Comparison of ENCODE assay signal across 11 cellular contexts in genomic region chr5:10756539-10756938, GRCh38. TPM values are rescaled to one million over a fixed set of nuclear protein-coding genes. Genes with fewer than 3 reads are reported as not detected.
A peak's percentile ranks its signal among the peaks of the same experiment; 100 is the strongest.
DNase-seq lines count a peak whose midpoint lies in the region; ATAC-seq, FAIRE-seq and TF ChIP-seq lines count a peak whose summit lies in the region.
"Had no signal": no experiment of that assay in that cellular context is flagged by ENCODE, and none has a peak within 500 bp of the region (broad histone marks: within the 10 kb centered on the region; RNA-seq: fewer than 3 reads in every experiment).

No MANE protein-coding gene starts in this region.

- peak; percentile 47 for FAIRE-seq in astrocyte (lab: Jason Lieb, UNC)

- H3K27ac ChIP-seq in astrocyte (ENCODE audit: low read depth, low read length), result peak overlapping the region; percentile 25
- H3K27ac ChIP-seq: lower lobe of right lung had no signal

- DNase-seq in activated T-cell treated with anti-CD3 and anti-CD28 coated beads, Interleukin-2, amount 50 U/mL, for 24 hours, result no peak
- no peak for DNase-seq in activated T-cell treated with anti-CD3 and anti-CD28 coated beads for 4 hours
- DNase-seq in astrocyte (ENCODE audit: low read depth), result peak; percentile 88
- DNase-seq in GM13976 (ENCODE audit: low spot score), result no peak
- no peak for DNase-seq in central memory CD4-positive, alpha-beta T cell
- no peak for DNase-seq in SW480 (ENCODE audit: low spot score)
- DNase-seq: activated CD4-positive, alpha-beta T cell treated with anti-CD3 and anti-CD28 coated beads, Interleukin-2, amount 10 ng/mL, durations not matched to agents 24 days and 14 days; BE2C; lower lobe of right lung had no signal

- H3K36me3 Mint-ChIP-seq in activated T-cell treated with anti-CD3 and anti-CD28 coated beads, Interleukin-2, amount 50 U/mL, for 24 hours (ENCODE audit: low read depth), result peaks cover 74% of the 10 kb centered on the region
- H3K36me3 Mint-ChIP-seq in astrocyte (ENCODE audit: low read depth, unreplicated experiment), result peaks cover 27% of the 10 kb centered on the region
- peaks cover 49% of the 10 kb centered on the region for H3K36me3 Mint-ChIP-seq in stimulated activated memory B cell treated with anti-CD40 and anti-IgM and Interleukin-4, amounts not matched to agents 10 μg/mL and 1 μg/mL and 100 μg/mL, for 72 hours

- ATAC-seq in HG02759 (IDR thresholded peaks at IDR 0.05; ENCODE audit: unreplicated experiment), result peak; percentile 26
- no peak for ATAC-seq in stimulated activated memory B cell treated with anti-CD40 and anti-IgM and Interleukin-4, amounts not matched to agents 10 μg/mL and 1 μg/mL and 100 μg/mL, for 72 hours
- ATAC-seq: lower lobe of right lung had no signal

- H3K79me2 ChIP-seq in astrocyte (ENCODE audit: insufficient read depth, low read length), result peaks cover 92% of the 10 kb centered on the region

- H3K36me3 ChIP-seq in astrocyte (ENCODE audit: insufficient read depth, low read length), result peaks cover 8% of the 10 kb centered on the region
- H3K36me3 ChIP-seq: BE2C had no signal

- H3K27ac Mint-ChIP-seq in activated T-cell treated with anti-CD3 and anti-CD28 coated beads, Interleukin-2, amount 50 U/mL, for 24 hours, result peak overlapping the region; percentile 74
- H3K27ac Mint-ChIP-seq in astrocyte (ENCODE audit: unreplicated experiment), result no peak overlapping the region
- H3K27ac Mint-ChIP-seq in stimulated activated memory B cell treated with anti-CD40 and anti-IgM and Interleukin-4, amounts not matched to agents 10 μg/mL and 1 μg/mL and 100 μg/mL, for 72 hours, result peak overlapping the region; percentile 51
- H3K27ac Mint-ChIP-seq: activated CD4-positive, alpha-beta T cell treated with anti-CD3 and anti-CD28 coated beads, Interleukin-2, amount 10 ng/mL, durations not matched to agents 24 days and 14 days had no signal

- H3K4me3 Mint-ChIP-seq in activated T-cell treated with anti-CD3 and anti-CD28 coated beads, Interleukin-2, amount 50 U/mL, for 24 hours, result no peak overlapping the region
- peak overlapping the region; percentile 16 for H3K4me3 Mint-ChIP-seq in astrocyte (ENCODE audit: unreplicated experiment)
- H3K4me3 Mint-ChIP-seq in stimulated activated memory B cell treated with anti-CD40 and anti-IgM and Interleukin-4, amounts not matched to agents 10 μg/mL and 1 μg/mL and 100 μg/mL, for 72 hours, result no peak overlapping the region
- H3K4me3 Mint-ChIP-seq: activated CD4-positive, alpha-beta T cell treated with anti-CD3 and anti-CD28 coated beads, Interleukin-2, amount 10 ng/mL, durations not matched to agents 24 days and 14 days had no signal

- peaks cover 29% of the 10 kb centered on the region for H3K4me1 ChIP-seq in astrocyte (ENCODE audit: insufficient read depth, low read length)

- no peaks in the 10 kb centered on the region for H3K9me3 Mint-ChIP-seq in activated T-cell treated with anti-CD3 and anti-CD28 coated beads, Interleukin-2, amount 50 U/mL, for 24 hours
- H3K9me3 Mint-ChIP-seq in astrocyte (ENCODE audit: unreplicated experiment), result no peaks in the 10 kb centered on the region
- H3K9me3 Mint-ChIP-seq in stimulated activated memory B cell treated with anti-CD40 and anti-IgM and Interleukin-4, amounts not matched to agents 10 μg/mL and 1 μg/mL and 100 μg/mL, for 72 hours, result no peaks in the 10 kb centered on the region
- H3K9me3 Mint-ChIP-seq: activated CD4-positive, alpha-beta T cell treated with anti-CD3 and anti-CD28 coated beads, Interleukin-2, amount 10 ng/mL, durations not matched to agents 24 days and 14 days had no signal

- H4K20me1 ChIP-seq in astrocyte (ENCODE audit: insufficient read depth, low read length), result peaks cover 78% of the 10 kb centered on the region

- peaks cover 54% of the 10 kb centered on the region for H3K4me1 Mint-ChIP-seq in activated T-cell treated with anti-CD3 and anti-CD28 coated beads, Interleukin-2, amount 50 U/mL, for 24 hours (ENCODE audit: low read depth)
- H3K4me1 Mint-ChIP-seq in astrocyte (ENCODE audit: low read depth, unreplicated experiment), result peaks cover 31% of the 10 kb centered on the region
- peaks cover 73% of the 10 kb centered on the region for H3K4me1 Mint-ChIP-seq in stimulated activated memory B cell treated with anti-CD40 and anti-IgM and Interleukin-4, amounts not matched to agents 10 μg/mL and 1 μg/mL and 100 μg/mL, for 72 hours

- in situ Hi-C loops in GM13976 (cut with MboI; ENCODE audit: low sequenced_read_pairs, unreplicated experiment), result no loop called here

- TF ChIP-seq CTCF in astrocyte (IDR thresholded peaks at IDR 0.05; ENCODE audit: insufficient read depth, low read depth, low read length) (no peak), GM13976 (IDR thresholded peaks at IDR 0.05; ENCODE audit: borderline replicate concordance, control extremely low read depth, extremely low read depth, insufficient read depth, missing control alignments) (no peak)

- H3K4me2 ChIP-seq in astrocyte (ENCODE audit: low read length), result peak overlapping the region; percentile 91

- H3K9me3 ChIP-seq in astrocyte (ENCODE audit: insufficient read depth, low read depth, low read length), result no peaks in the 10 kb centered on the region
- H3K9me3 ChIP-seq: BE2C, lower lobe of right lung had no signal

- no peak overlapping the region for H2AFZ ChIP-seq in astrocyte (ENCODE audit: low read depth, low read length)

- H3K27me3 Mint-ChIP-seq in activated T-cell treated with anti-CD3 and anti-CD28 coated beads, Interleukin-2, amount 50 U/mL, for 24 hours, result no peaks in the 10 kb centered on the region
- H3K27me3 Mint-ChIP-seq in astrocyte (ENCODE audit: low read depth, unreplicated experiment), result no peaks in the 10 kb centered on the region
- no peaks in the 10 kb centered on the region for H3K27me3 Mint-ChIP-seq in stimulated activated memory B cell treated with anti-CD40 and anti-IgM and Interleukin-4, amounts not matched to agents 10 μg/mL and 1 μg/mL and 100 μg/mL, for 72 hours
- H3K27me3 Mint-ChIP-seq: activated CD4-positive, alpha-beta T cell treated with anti-CD3 and anti-CD28 coated beads, Interleukin-2, amount 10 ng/mL, durations not matched to agents 24 days and 14 days had no signal

- H3K4me3 ChIP-seq in astrocyte (ENCODE audit: insufficient read depth, low read depth, low read length), result peak overlapping the region; percentile 0
- H3K4me3 ChIP-seq: lower lobe of right lung had no signal

- H3K9ac ChIP-seq in astrocyte (ENCODE audit: low read length), result peak overlapping the region; percentile 40

- H3K27me3 ChIP-seq in astrocyte (ENCODE audit: insufficient read depth, low read length), result no peaks in the 10 kb centered on the region
- H3K27me3 ChIP-seq: BE2C had no signal

RNA-seq across cellular contexts. Expression of gene DAP, which starts 4.5 kb away (rescaled TPM):
- 230 and 239 TPM in 2 replicates for total RNA-seq in astrocyte
